1 cellular context compared by ENCODE assay signal in genomic region chr10:121245799-121246198, GRCh38.
TF ChIP-seq lines count a peak whose summit lies in the region.

No MANE protein-coding gene starts in this region.

TF ChIP-seq in GM23338, 12 proteins besides CTCF, POLR2A, EP300 and RAD21 (continued from another document):
- TF ChIP-seq ZNF462 (CRISPR knock-in tag; IDR thresholded peaks at IDR 0.05) (no peak), ZNF331 (CRISPR knock-in tag; IDR thresholded peaks at IDR 0.05; ENCODE audit: low read depth) (no peak), EZH2phosphoT487 (IDR thresholded peaks at IDR 0.05; ENCODE audit: unreplicated experiment) (no peak), EZH2 (IDR thresholded peaks at IDR 0.05; ENCODE audit: low read depth, unreplicated experiment) (no peak), NANOG (IDR thresholded peaks at IDR 0.05; ENCODE audit: borderline replicate concordance) (no peak), CREB1 (CRISPR knock-in tag; IDR thresholded peaks at IDR 0.05; ENCODE audit: low read depth) (no peak), POLR2AphosphoS5 (IDR thresholded peaks at IDR 0.05; ENCODE audit: low read depth) (no peak), ZNF114 (CRISPR knock-in tag; IDR thresholded peaks at IDR 0.05) (no peak), REST (IDR thresholded peaks at IDR 0.05; ENCODE audit: unreplicated experiment) (no peak), JUNB (IDR thresholded peaks at IDR 0.05; ENCODE audit: unreplicated experiment) (no peak)
